In the genomic region with DNA sequence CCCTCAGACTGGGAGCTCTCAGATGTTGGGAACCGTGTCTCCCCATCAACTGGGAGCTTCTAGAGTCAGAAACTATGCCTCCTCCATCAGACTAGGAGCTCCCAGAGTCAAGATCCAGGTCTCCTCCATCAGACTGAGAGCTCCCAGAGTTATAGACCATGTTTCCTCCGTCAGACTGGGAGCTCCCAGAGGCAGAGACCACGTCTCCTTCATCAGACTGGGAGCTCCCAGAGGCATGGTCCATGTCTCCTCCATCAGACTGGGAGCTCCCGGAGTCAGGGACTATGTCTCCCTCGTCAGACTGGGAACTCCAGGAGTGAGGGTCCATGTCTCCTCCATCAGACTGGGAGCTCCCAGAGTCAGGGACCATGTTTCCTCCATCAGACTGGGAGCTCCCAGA, we compare ENCODE assay signal across 39 cellular contexts. TPM values are rescaled to one million over a fixed set of nuclear protein-coding genes. Genes with fewer than 3 reads are reported as not detected.
"Had no signal": no experiment of that assay in that cellular context is flagged by ENCODE, and none has a peak within 500 bp of the region (broad histone marks: within the 10 kb centered on the region; RNA-seq: fewer than 3 reads in every experiment).

No MANE protein-coding gene starts in this region.

- H3K9me3 ChIP-seq: MG63 had no signal

- DNase-seq: Karpas-422, Kasumi-1, MG63, MM.1S, MV-4-11, NCI-H1048, NCI-H1092, NCI-H1092 treated with DMSO at 0.1 percent for 48 hours, NCI-H1105, NCI-H1105 treated with DMSO at 0.1 percent for 48 hours, NCI-H1417, NCI-H1417 treated with DMSO at 0.1 percent for 48 hours, NCI-H1436, NCI-H1436 treated with DMSO at 0.1 percent for 48 hours, NCI-H146, NCI-H1694, NCI-H1694 treated with DMSO at 0.1 percent for 48 hours, NCI-H187, NCI-H187 treated with DMSO at 0.1 percent for 48 hours, NCI-H1930, NCI-H2029, NCI-H2029 treated with DMSO at 0.1 percent for 48 hours, NCI-H2081, NCI-H2081 treated with DMSO at 0.1 percent for 48 hours, NCI-H2107, NCI-H2171, NCI-H2171 treated with DMSO at 0.1 percent for 48 hours, NCI-H2227 treated with DMSO at 0.1 percent for 48 hours, NCI-H226, NCI-H345, NCI-H446, NCI-H446 treated with DMSO at 0.1 percent for 48 hours, NCI-H510A, NCI-H510A treated with DMSO at 0.1 percent for 48 hours, NCI-H524 had no signal

- H3K27me3 ChIP-seq: MG63 had no signal

- H3K36me3 ChIP-seq: MG63 had no signal

- H3K4me3 ChIP-seq: MG63 had no signal

RNA-seq across cellular contexts. Expression of gene CEACAM16, which starts 10.0 kb away (rescaled TPM):
- total RNA-seq: LHCN-M2, M059J, MCF 10A, NCI-H460 had no signal
